ENCODE assay signal across 26 cellular contexts in genomic region chr3:19248143-19248542, GRCh38.
A peak's percentile ranks its signal among the peaks of the same experiment; 100 is the strongest.
DNase-seq lines count a peak whose midpoint lies in the region; ATAC-seq and TF ChIP-seq lines count a peak whose summit lies in the region.
"Had no signal": no experiment of that assay in that cellular context is flagged by ENCODE, and none has a peak within 500 bp of the region (broad histone marks: within the 10 kb centered on the region; RNA-seq: fewer than 3 reads in every experiment).

No MANE protein-coding gene starts in this region.

- H3K27ac ChIP-seq in endodermal cell (ENCODE audit: low read depth, low read length): no peak overlapping the region
- H3K27ac ChIP-seq: body of pancreas, esophagus squamous epithelium, foreskin keratinocyte, tibial nerve had no signal

- peak overlapping the region; percentile 3 for H3K27ac Mint-ChIP-seq in endodermal cell
- H3K27ac Mint-ChIP-seq: activated CD8-positive, alpha-beta T cell treated with anti-CD3 and anti-CD28 coated beads, Interleukin-2, amount 10 ng/mL, durations not matched to agents 7 days and 5 days; activated naive CD4-positive, alpha-beta T cell treated with anti-CD3 and anti-CD28 coated beads for 36 hours had no signal

- H3K36me3 Mint-ChIP-seq in endodermal cell (ENCODE audit: low read depth): peaks cover 7% of the 10 kb centered on the region

- no peak overlapping the region for H3K4me3 Mint-ChIP-seq in endodermal cell
- H3K4me3 Mint-ChIP-seq: activated CD8-positive, alpha-beta T cell treated with anti-CD3 and anti-CD28 coated beads, Interleukin-2, amount 10 ng/mL, durations not matched to agents 7 days and 5 days; activated naive CD4-positive, alpha-beta T cell treated with anti-CD3 and anti-CD28 coated beads for 36 hours had no signal

- H3K36me3 ChIP-seq in endodermal cell (ENCODE audit: control insufficient read depth, insufficient read depth, low read length): no peaks in the 10 kb centered on the region
- H3K36me3 ChIP-seq: esophagus squamous epithelium, MG63, tibial nerve had no signal

- no peaks in the 10 kb centered on the region for H3K27me3 Mint-ChIP-seq in endodermal cell (ENCODE audit: insufficient read depth)

- H3K27me3 ChIP-seq in endodermal cell (ENCODE audit: control insufficient read depth, insufficient read depth, low read length, poor library complexity, severe bottlenecking): no peaks in the 10 kb centered on the region
- H3K27me3 ChIP-seq: body of pancreas, esophagus squamous epithelium, foreskin keratinocyte, MG63, tibial nerve had no signal

- DNase-seq in endodermal cell: no peak
- no peak for DNase-seq in NCI-H146 (lab: John Stamatoyannopoulos, UW)
- DNase-seq in NCI-H748 treated with DMSO at 0.1 percent for 48 hours (lab: John Stamatoyannopoulos, UW): no peak
- no peak for DNase-seq in NCI-H1105 (lab: John Stamatoyannopoulos, UW)
- DNase-seq: activated CD8-positive, alpha-beta T cell treated with anti-CD3 and anti-CD28 coated beads, Interleukin-2, amount 10 ng/mL, durations not matched to agents 7 days and 5 days; activated naive CD4-positive, alpha-beta T cell treated with anti-CD3 and anti-CD28 coated beads for 36 hours; body of pancreas; dermis blood vessel endothelial cell; DMS 273 treated with DMSO at 0.1 percent for 48 hours; esophagus squamous epithelium; foreskin keratinocyte; H7; head of caudate nucleus; KG1; mesendoderm; MG63; NCI-H1417; NCI-H2081; NCI-H2227 treated with DMSO at 0.1 percent for 48 hours; SHP77 treated with DMSO at 0.1 percent for 48 hours; stimulated activated CD4-positive, alpha-beta T cell treated with anti-CD3 and anti-CD28 coated beads, Interleukin-4, amount 100 ng/mL, for 24 hours had no signal

- no peak overlapping the region for H3K4me3 ChIP-seq in endodermal cell (ENCODE audit: low read length)
- H3K4me3 ChIP-seq: body of pancreas, esophagus squamous epithelium, MG63, tibial nerve had no signal

- WGBS in endodermal cell (ENCODE audit: insufficient coverage in 1 of 2, insufficient read length in 1 of 2), 2 experiments: 94% methylated on average over 2 of the region's 2 CpGs

- no peak overlapping the region for H3K9ac ChIP-seq in endodermal cell (ENCODE audit: extremely low read depth, low read length, poor library complexity, severe bottlenecking)

- peaks cover 6% of the 10 kb centered on the region for H3K4me1 ChIP-seq in endodermal cell (ENCODE audit: control insufficient read depth, insufficient read depth, low read length)
- H3K4me1 ChIP-seq: body of pancreas, esophagus squamous epithelium, foreskin keratinocyte, tibial nerve had no signal

- peaks cover 14% of the 10 kb centered on the region for H3K9me3 ChIP-seq in endodermal cell (ENCODE audit: control insufficient read depth, low read length)
- H3K9me3 ChIP-seq: body of pancreas, esophagus squamous epithelium, MG63 had no signal

- peaks cover 9% of the 10 kb centered on the region for H3K9me3 Mint-ChIP-seq in endodermal cell
- H3K9me3 Mint-ChIP-seq: activated naive CD4-positive, alpha-beta T cell treated with anti-CD3 and anti-CD28 coated beads for 36 hours had no signal

- H3K4me1 Mint-ChIP-seq in endodermal cell: peaks cover 18% of the 10 kb centered on the region

- TF ChIP-seq CTCF in endodermal cell (conservative IDR thresholded peaks at IDR 0.05): no peak

- ATAC-seq in GM18868 (IDR thresholded peaks at IDR 0.05; ENCODE audit: unreplicated experiment) (peak; percentile 73), GM21529 (IDR thresholded peaks at IDR 0.05; ENCODE audit: unreplicated experiment) (peak; percentile 75), HG03025 (IDR thresholded peaks at IDR 0.05; ENCODE audit: low FRiP score, unreplicated experiment) (peak; percentile 74)
- ATAC-seq: activated CD8-positive, alpha-beta T cell treated with anti-CD3 and anti-CD28 coated beads, Interleukin-2, amount 10 ng/mL, durations not matched to agents 7 days and 5 days; body of pancreas; foreskin keratinocyte; left lobe of liver had no signal
